ENCODE assay signal across 17 cellular contexts in genomic region chr10:13715091-13715490, GRCh38.
DNase-seq lines count a peak whose midpoint lies in the region; ATAC-seq, FAIRE-seq and TF ChIP-seq lines count a peak whose summit lies in the region.
"Had no signal": no experiment of that assay in that cellular context is flagged by ENCODE, and none has a peak within 500 bp of the region (broad histone marks: within the 10 kb centered on the region; RNA-seq: fewer than 3 reads in every experiment).

No MANE protein-coding gene starts in this region.

- H3K4me1 ChIP-seq in left ventricle myocardium inferior: peaks cover 82% of the 10 kb centered on the region
- H3K4me1 ChIP-seq in osteoblast (ENCODE audit: insufficient read depth, low read length): peaks cover 71% of the 10 kb centered on the region
- H3K4me1 ChIP-seq in ovary (ENCODE audit: insufficient read depth): peaks cover 5% of the 10 kb centered on the region

- no peak for FAIRE-seq in RCC 7860 (lab: Jason Lieb, UNC)
- FAIRE-seq: D721Med, HepG2 had no signal

- H3K4me3 ChIP-seq in left ventricle myocardium inferior (no peak overlapping the region), osteoblast (ENCODE audit: insufficient read depth, low read length) (no peak overlapping the region), ovary (no peak overlapping the region)
- H3K4me3 ChIP-seq: SK-N-MC had no signal

- peaks cover 60% of the 10 kb centered on the region for H3K4me1 Mint-ChIP-seq in chondrocyte (ENCODE audit: low read depth)

- no peak for ATAC-seq in GM18502 (IDR thresholded peaks at IDR 0.05; ENCODE audit: poor library complexity, unreplicated experiment)
- ATAC-seq: CD8-positive, alpha-beta T cell; Right ventricle myocardium inferior had no signal

- H2AFZ ChIP-seq in osteoblast (ENCODE audit: low read length): no peak overlapping the region

- H3K27me3 Mint-ChIP-seq in chondrocyte (ENCODE audit: low read depth): no peaks in the 10 kb centered on the region

- no peaks in the 10 kb centered on the region for H4K20me1 ChIP-seq in osteoblast (ENCODE audit: insufficient read depth, low read length)

- no peaks in the 10 kb centered on the region for H3K9me3 Mint-ChIP-seq in chondrocyte (ENCODE audit: low read depth)
- H3K9me3 Mint-ChIP-seq: CD8-positive, alpha-beta T cell had no signal

- no peak for TF ChIP-seq CTCF in left ventricle myocardium inferior (IDR thresholded peaks at IDR 0.05; ENCODE audit: borderline replicate concordance)
- TF ChIP-seq CTCF in chondrocyte (IDR thresholded peaks at IDR 0.05): no peak
- TF ChIP-seq CTCF in osteoblast (IDR thresholded peaks at IDR 0.05; ENCODE audit: extremely low read depth, low read depth, low read length): no peak
- TF ChIP-seq CTCF in ovary (IDR thresholded peaks at IDR 0.05): no peak

- no peak overlapping the region for H3K4me2 ChIP-seq in osteoblast (ENCODE audit: insufficient read depth, low read length)

- no peaks in the 10 kb centered on the region for H3K27me3 ChIP-seq in left ventricle myocardium inferior (ENCODE audit: low read depth)
- no peaks in the 10 kb centered on the region for H3K27me3 ChIP-seq in osteoblast (ENCODE audit: insufficient read depth, low read length)
- H3K27me3 ChIP-seq in ovary: no peaks in the 10 kb centered on the region

- no peaks in the 10 kb centered on the region for H3K79me2 ChIP-seq in osteoblast (ENCODE audit: insufficient read depth, low read length)

- H3K36me3 Mint-ChIP-seq in chondrocyte (ENCODE audit: low read depth): peaks cover 15% of the 10 kb centered on the region
- H3K36me3 Mint-ChIP-seq: CD8-positive, alpha-beta T cell had no signal

- H3K27ac ChIP-seq in left ventricle myocardium inferior (replicated peaks) (peak overlapping the region; percentile 86), osteoblast (ENCODE audit: low read depth, low read length) (peak overlapping the region; percentile 81), ovary (no peak overlapping the region)
- H3K27ac ChIP-seq: SK-N-MC had no signal

- 24 to 64% (median 64%) methylated on average over 5 of the region's 5 CpGs for WGBS in ovary, 3 donors

- no peak for TF ChIP-seq POLR2A in ovary (IDR thresholded peaks at IDR 0.05)

- no peak for TF ChIP-seq EP300 in ovary (IDR thresholded peaks at IDR 0.05)

- peak overlapping the region; percentile 83 for H3K27ac Mint-ChIP-seq in chondrocyte (ENCODE audit: unreplicated experiment)
- H3K27ac Mint-ChIP-seq: CD8-positive, alpha-beta T cell had no signal

- H3K4me3 Mint-ChIP-seq in chondrocyte (ENCODE audit: unreplicated experiment): peak overlapping the region; percentile 28
- H3K4me3 Mint-ChIP-seq: CD8-positive, alpha-beta T cell had no signal

- intact Hi-C loops in left ventricle myocardium inferior (cut with micrococcal nuclease): loop anchor here (5.0 to 10.0 kb wide), 2 partner anchors 43 to 60 kb away; no protein-coding TSS in a partner anchor
- intact Hi-C loops in cardiac septum (cut with DNase I): no loop called here
- intact Hi-C loops in ovary (cut with DNase I): loop anchor here in 1 of 4 donors (10.0 kb wide), 1 partner anchor 60 kb away; no protein-coding TSS in a partner anchor

- H3K36me3 ChIP-seq in left ventricle myocardium inferior (no peaks in the 10 kb centered on the region), osteoblast (ENCODE audit: insufficient read depth, low read length) (no peaks in the 10 kb centered on the region), ovary (no peaks in the 10 kb centered on the region)

- H3K9me3 ChIP-seq in left ventricle myocardium inferior (replicated peaks) (no peaks in the 10 kb centered on the region), osteoblast (ENCODE audit: low read depth, low read length) (no peaks in the 10 kb centered on the region), ovary (no peaks in the 10 kb centered on the region)

- DNase-seq in left ventricle myocardium inferior (no peak), cardiac septum (ENCODE audit: low spot score) (no peak), chondrocyte (ENCODE audit: low spot score) (no peak), osteoblast (ENCODE audit: insufficient read length, low spot score, missing footprints) (no peak), NCI-H1048 (lab: John Stamatoyannopoulos, UW) (no peak), ovary (no peak), RCC 7860 (ENCODE audit: low spot score) (no peak)
- DNase-seq: 8988T; CD8-positive, alpha-beta T cell; NCI-H1092 treated with DMSO at 0.1 percent for 48 hours; NCI-H2081 treated with DMSO at 0.1 percent for 48 hours; NCI-H524 had no signal

Comparison
In these comparisons a context has a peak if more than half of its experiments do, and no peak if none do; other contexts are left out.
1. H3K27ac ChIP-seq: peak in left ventricle myocardium inferior (single experiment) and osteoblast (single experiment); none in ovary (0 of 2).